Comparison of ENCODE assay signal across 1 cellular context in the genomic region with DNA sequence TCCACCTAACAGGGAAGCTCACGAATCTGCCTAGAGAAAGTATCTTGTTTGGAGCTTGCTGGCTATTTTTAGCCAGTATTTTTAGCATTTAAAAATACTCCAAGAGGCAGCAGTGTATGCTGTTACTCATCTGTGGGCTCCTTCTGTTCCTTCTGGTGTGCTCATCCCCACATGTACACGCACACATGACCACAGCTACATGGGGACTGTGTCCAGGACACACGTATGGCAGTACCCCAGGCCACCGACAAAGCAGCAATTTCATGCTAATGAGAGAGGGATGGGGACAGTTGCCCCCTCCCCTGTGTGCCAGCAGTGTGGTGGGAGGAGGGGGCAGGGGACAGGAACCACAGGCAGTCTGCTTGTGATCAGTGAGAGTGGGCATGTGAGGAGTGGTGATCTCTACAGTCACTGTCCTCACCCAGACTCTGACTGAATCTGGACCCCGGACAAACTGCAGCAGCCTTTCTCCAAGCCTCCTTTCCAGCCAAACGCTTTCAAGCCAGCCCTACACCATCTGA.
TF ChIP-seq lines count a peak whose summit lies in the region.

No MANE protein-coding gene starts in this region.

TF ChIP-seq in H1, 55 proteins besides CTCF, POLR2A, EP300 and RAD21:
- TF ChIP-seq CHD1 (IDR thresholded peaks at IDR 0.05; ENCODE audit: low read depth, low read length) (no peak), SIRT6 (IDR thresholded peaks at IDR 0.05; ENCODE audit: low read length) (no peak), HDAC2 (IDR thresholded peaks at IDR 0.05; ENCODE audit: borderline replicate concordance in 1 of 2, low read depth in 2 of 2, low read length in 2 of 2) (no peak), SUZ12 (IDR thresholded peaks at IDR 0.05; ENCODE audit: low read length) (no peak), BCL11A (IDR thresholded peaks at IDR 0.05; ENCODE audit: low read depth in 2 of 2, low read length in 2 of 2) (no peak), TAF7 (optimal IDR thresholded peaks at IDR 0.05; ENCODE audit: borderline replicate concordance, low read depth, low read length) (no peak)
- TF ChIP-seq, protein P1, sequence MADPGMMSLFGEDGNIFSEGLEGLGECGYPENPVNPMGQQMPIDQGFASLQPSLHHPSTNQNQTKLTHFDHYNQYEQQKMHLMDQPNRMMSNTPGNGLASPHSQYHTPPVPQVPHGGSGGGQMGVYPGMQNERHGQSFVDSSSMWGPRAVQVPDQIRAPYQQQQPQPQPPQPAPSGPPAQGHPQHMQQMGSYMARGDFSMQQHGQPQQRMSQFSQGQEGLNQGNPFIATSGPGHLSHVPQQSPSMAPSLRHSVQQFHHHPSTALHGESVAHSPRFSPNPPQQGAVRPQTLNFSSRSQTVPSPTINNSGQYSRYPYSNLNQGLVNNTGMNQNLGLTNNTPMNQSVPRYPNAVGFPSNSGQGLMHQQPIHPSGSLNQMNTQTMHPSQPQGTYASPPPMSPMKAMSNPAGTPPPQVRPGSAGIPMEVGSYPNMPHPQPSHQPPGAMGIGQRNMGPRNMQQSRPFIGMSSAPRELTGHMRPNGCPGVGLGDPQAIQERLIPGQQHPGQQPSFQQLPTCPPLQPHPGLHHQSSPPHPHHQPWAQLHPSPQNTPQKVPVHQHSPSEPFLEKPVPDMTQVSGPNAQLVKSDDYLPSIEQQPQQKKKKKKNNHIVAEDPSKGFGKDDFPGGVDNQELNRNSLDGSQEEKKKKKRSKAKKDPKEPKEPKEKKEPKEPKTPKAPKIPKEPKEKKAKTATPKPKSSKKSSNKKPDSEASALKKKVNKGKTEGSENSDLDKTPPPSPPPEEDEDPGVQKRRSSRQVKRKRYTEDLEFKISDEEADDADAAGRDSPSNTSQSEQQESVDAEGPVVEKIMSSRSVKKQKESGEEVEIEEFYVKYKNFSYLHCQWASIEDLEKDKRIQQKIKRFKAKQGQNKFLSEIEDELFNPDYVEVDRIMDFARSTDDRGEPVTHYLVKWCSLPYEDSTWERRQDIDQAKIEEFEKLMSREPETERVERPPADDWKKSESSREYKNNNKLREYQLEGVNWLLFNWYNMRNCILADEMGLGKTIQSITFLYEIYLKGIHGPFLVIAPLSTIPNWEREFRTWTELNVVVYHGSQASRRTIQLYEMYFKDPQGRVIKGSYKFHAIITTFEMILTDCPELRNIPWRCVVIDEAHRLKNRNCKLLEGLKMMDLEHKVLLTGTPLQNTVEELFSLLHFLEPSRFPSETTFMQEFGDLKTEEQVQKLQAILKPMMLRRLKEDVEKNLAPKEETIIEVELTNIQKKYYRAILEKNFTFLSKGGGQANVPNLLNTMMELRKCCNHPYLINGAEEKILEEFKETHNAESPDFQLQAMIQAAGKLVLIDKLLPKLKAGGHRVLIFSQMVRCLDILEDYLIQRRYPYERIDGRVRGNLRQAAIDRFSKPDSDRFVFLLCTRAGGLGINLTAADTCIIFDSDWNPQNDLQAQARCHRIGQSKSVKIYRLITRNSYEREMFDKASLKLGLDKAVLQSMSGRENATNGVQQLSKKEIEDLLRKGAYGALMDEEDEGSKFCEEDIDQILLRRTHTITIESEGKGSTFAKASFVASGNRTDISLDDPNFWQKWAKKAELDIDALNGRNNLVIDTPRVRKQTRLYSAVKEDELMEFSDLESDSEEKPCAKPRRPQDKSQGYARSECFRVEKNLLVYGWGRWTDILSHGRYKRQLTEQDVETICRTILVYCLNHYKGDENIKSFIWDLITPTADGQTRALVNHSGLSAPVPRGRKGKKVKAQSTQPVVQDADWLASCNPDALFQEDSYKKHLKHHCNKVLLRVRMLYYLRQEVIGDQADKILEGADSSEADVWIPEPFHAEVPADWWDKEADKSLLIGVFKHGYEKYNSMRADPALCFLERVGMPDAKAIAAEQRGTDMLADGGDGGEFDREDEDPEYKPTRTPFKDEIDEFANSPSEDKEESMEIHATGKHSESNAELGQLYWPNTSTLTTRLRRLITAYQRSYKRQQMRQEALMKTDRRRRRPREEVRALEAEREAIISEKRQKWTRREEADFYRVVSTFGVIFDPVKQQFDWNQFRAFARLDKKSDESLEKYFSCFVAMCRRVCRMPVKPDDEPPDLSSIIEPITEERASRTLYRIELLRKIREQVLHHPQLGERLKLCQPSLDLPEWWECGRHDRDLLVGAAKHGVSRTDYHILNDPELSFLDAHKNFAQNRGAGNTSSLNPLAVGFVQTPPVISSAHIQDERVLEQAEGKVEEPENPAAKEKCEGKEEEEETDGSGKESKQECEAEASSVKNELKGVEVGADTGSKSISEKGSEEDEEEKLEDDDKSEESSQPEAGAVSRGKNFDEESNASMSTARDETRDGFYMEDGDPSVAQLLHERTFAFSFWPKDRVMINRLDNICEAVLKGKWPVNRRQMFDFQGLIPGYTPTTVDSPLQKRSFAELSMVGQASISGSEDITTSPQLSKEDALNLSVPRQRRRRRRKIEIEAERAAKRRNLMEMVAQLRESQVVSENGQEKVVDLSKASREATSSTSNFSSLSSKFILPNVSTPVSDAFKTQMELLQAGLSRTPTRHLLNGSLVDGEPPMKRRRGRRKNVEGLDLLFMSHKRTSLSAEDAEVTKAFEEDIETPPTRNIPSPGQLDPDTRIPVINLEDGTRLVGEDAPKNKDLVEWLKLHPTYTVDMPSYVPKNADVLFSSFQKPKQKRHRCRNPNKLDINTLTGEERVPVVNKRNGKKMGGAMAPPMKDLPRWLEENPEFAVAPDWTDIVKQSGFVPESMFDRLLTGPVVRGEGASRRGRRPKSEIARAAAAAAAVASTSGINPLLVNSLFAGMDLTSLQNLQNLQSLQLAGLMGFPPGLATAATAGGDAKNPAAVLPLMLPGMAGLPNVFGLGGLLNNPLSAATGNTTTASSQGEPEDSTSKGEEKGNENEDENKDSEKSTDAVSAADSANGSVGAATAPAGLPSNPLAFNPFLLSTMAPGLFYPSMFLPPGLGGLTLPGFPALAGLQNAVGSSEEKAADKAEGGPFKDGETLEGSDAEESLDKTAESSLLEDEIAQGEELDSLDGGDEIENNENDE (IDR thresholded peaks at IDR 0.05; ENCODE audit: insufficient replicate concordance, low read length), result no peak
